Comparison of ENCODE assay signal across 10 cellular contexts in genomic region chr5:55636711-55637110, GRCh38.
A peak's percentile ranks its signal among the peaks of the same experiment; 100 is the strongest.
DNase-seq lines count a peak whose midpoint lies in the region; ATAC-seq, FAIRE-seq and TF ChIP-seq lines count a peak whose summit lies in the region.
"Had no signal": no experiment of that assay in that cellular context is flagged by ENCODE, and none has a peak within 500 bp of the region (broad histone marks: within the 10 kb centered on the region; RNA-seq: fewer than 3 reads in every experiment).

No MANE protein-coding gene starts in this region.

- H3K4me1 ChIP-seq in HepG2 (ENCODE audit: insufficient read depth, low read length), result peaks cover 11% of the 10 kb centered on the region
- peaks cover 33 to 47% of the 10 kb centered on the region in 2 donors for H3K4me1 ChIP-seq in thyroid gland

- no TSS peak for BruUV-seq in HepG2 (replicated peaks; lab: Mats Ljungman, UMichigan)

- intact Hi-C loops in HepG2 (cut with micrococcal nuclease; ENCODE audit: unreplicated experiment) (no loop called here), thyroid gland (cut with DNase I) (no loop called here)

- WGBS in HepG2 (ENCODE audit: low lambda C conversion rate), result 57% methylated on average over 3 of the region's 3 CpGs
- WGBS in thyroid gland, 2 donors, result 56 to 77% methylated on average over 3 of the region's 3 CpGs

- H3K27ac ChIP-seq in caudate nucleus (ENCODE audit: low read depth, low read length) (peak overlapping the region; percentile 9), HepG2 (ENCODE audit: extremely low read length, insufficient read depth, low read length) (no peak overlapping the region), thyroid gland (peak overlapping the region in 2 of 3 donors; percentile 22 to 53)

- no peak overlapping the region for H3K4me2 ChIP-seq in HepG2 (ENCODE audit: low read depth, low read length)

- POLR2A ChIA-PET in HepG2 (lab: Yijun Ruan, JAX), result no interaction called here

- TF ChIP-seq RAD21 in HepG2 (CRISPR knock-in tag; IDR thresholded peaks at IDR 0.05), result no peak

- H3K36me3 ChIP-seq in HepG2 (replicated peaks in 1 of 2; ENCODE audit: control insufficient read depth in 1 of 2, insufficient read depth in 2 of 2, low read length in 2 of 2) (no peaks in the 10 kb centered on the region), thyroid gland (no peaks in the 10 kb centered on the region)

- DNase-seq in LHCN-M2 (ENCODE audit: low read depth) (peak; percentile 77), caudate nucleus (lab: John Stamatoyannopoulos, UW) (no peak), HepG2 (ENCODE audit: low spot score) (peak; percentile 39), thyroid gland (no peak), KG1 (lab: John Stamatoyannopoulos, UW) (no peak), retina (no peak)
- DNase-seq: NCI-H1436 treated with DMSO at 0.1 percent for 48 hours had no signal

- TF ChIP-seq POLR2A in HepG2 (IDR thresholded peaks at IDR 0.05; ENCODE audit: insufficient read depth in 1 of 2, low read depth in 2 of 2, low read length in 2 of 2) (no peak), thyroid gland (IDR thresholded peaks at IDR 0.05) (no peak)

- H3K27me3 ChIP-seq in HepG2 (ENCODE audit: control insufficient read depth in 1 of 2, insufficient read depth in 2 of 2, low read length in 2 of 2), result no peaks in the 10 kb centered on the region
- H3K27me3 ChIP-seq in thyroid gland, result no peaks in the 10 kb centered on the region

- H4K20me1 ChIP-seq in HepG2 (ENCODE audit: insufficient read depth, low read length), result no peaks in the 10 kb centered on the region

- no peak overlapping the region for H3K4me3 ChIP-seq in HepG2 (replicated peaks in 1 of 3; ENCODE audit: insufficient read depth in 1 of 3, low read depth in 2 of 3, low read length in 3 of 3)
- H3K4me3 ChIP-seq in thyroid gland (replicated peaks in 1 of 3), result no peak overlapping the region

- H3K9me3 ChIP-seq in HepG2 (ENCODE audit: low read length) (no peaks in the 10 kb centered on the region), thyroid gland (no peaks in the 10 kb centered on the region)

- peak; percentile 46 for FAIRE-seq in HepG2 (lab: Jason Lieb, UNC)
- FAIRE-seq: keratinocyte had no signal

- ATAC-seq in HepG2 (peak; percentile 67; the same call in 2 of the 3 replicates), GM21390 (IDR thresholded peaks at IDR 0.05; ENCODE audit: unreplicated experiment) (no peak), GM19452 (IDR thresholded peaks at IDR 0.05; ENCODE audit: unreplicated experiment) (no peak)

- TF ChIP-seq EP300 in HepG2 (IDR thresholded peaks at IDR 0.05; ENCODE audit: low read depth in 2 of 2, low read length in 2 of 2) (no peak), HepG2 (CRISPR knock-in tag; IDR thresholded peaks at IDR 0.05; ENCODE audit: borderline replicate concordance) (no peak)

- H3K9ac ChIP-seq in HepG2 (ENCODE audit: insufficient read depth, low read depth, low read length), result no peak overlapping the region

- in situ Hi-C loops in HepG2 (cut with HindIII; ENCODE audit: extremely low pct_ligation_motif_present, low pct_unique_long_range_greater_than_20kb), result no loop called here

- H3K79me2 ChIP-seq in HepG2 (ENCODE audit: insufficient read depth, low read length), result no peaks in the 10 kb centered on the region

- H2AFZ ChIP-seq in HepG2 (ENCODE audit: low read length), result no peak overlapping the region

- TF ChIP-seq CTCF in HepG2 (CRISPR knock-in tag; IDR thresholded peaks at IDR 0.05) (no peak), thyroid gland (IDR thresholded peaks at IDR 0.05) (no peak)

- CTCF ChIA-PET in HepG2 (lab: Yijun Ruan, JAX; ENCODE audit: low intra/inter-chr PET ratio, low total read pairs), result no interaction called here

TF ChIP-seq in HepG2, 621 proteins besides CTCF, POLR2A, EP300 and RAD21:
- TF ChIP-seq ZNF251 (CRISPR knock-in tag; IDR thresholded peaks at IDR 0.05) (no peak), SMARCE1 (IDR thresholded peaks at IDR 0.05; ENCODE audit: borderline replicate concordance) (no peak), ZNF564 (CRISPR knock-in tag; IDR thresholded peaks at IDR 0.05) (no peak), TEAD3 (CRISPR knock-in tag; optimal IDR thresholded peaks at IDR 0.05; ENCODE audit: borderline replicate concordance) (peak; percentile 16)

Comparison
In these comparisons a context has a peak if more than half of its experiments do, and no peak if none do; other contexts are left out.
1. DNase-seq: peak in LHCN-M2 (single experiment) and HepG2 (single experiment); none in caudate nucleus (0 of 61), thyroid gland (0 of 2), KG1 (single experiment) and retina (single experiment).